In genomic region chr16:57985204-57986121, GRCh38 we compare ENCODE assay signal across 8 cellular contexts. TPM values are rescaled to one million over a fixed set of nuclear protein-coding genes. Genes with fewer than 3 reads are reported as not detected.
DNase-seq lines count a peak whose midpoint lies in the region; ATAC-seq and TF ChIP-seq lines count a peak whose summit lies in the region.

No MANE protein-coding gene starts in this region.

- no peak for DNase-seq in BE2C
- peak; percentile 75 for DNase-seq in chondrocyte (ENCODE audit: low spot score)
- DNase-seq in SW480 (ENCODE audit: low spot score): no peak
- no peak for DNase-seq in effector CD4-positive, alpha-beta T cell

- H3K27me3 Mint-ChIP-seq in chondrocyte (ENCODE audit: low read depth): peaks cover 3% of the 10 kb centered on the region

- WGBS in mesodermal cell (ENCODE audit: insufficient coverage in 2 of 2), 2 experiments: 4 to 9% methylated on average over 27 to 34 of the region's 60 CpGs
- 15% methylated on average over 60 of the region's 60 CpGs for WGBS in urinary bladder

- peak overlapping the region; percentile 84 for H3K4me3 Mint-ChIP-seq in chondrocyte (ENCODE audit: unreplicated experiment)

- no peak for TF ChIP-seq CTCF in BE2C (IDR thresholded peaks at IDR 0.05; ENCODE audit: low read depth, low read length)
- TF ChIP-seq CTCF in chondrocyte (IDR thresholded peaks at IDR 0.05): no peak

- H3K36me3 Mint-ChIP-seq in chondrocyte (ENCODE audit: low read depth): no peaks in the 10 kb centered on the region

- H3K36me3 ChIP-seq in BE2C (no peaks in the 10 kb centered on the region), mesodermal cell (ENCODE audit: control insufficient read depth, insufficient read depth, low read length) (no peaks in the 10 kb centered on the region), urinary bladder (ENCODE audit: insufficient read depth) (no peaks in the 10 kb centered on the region)

- H3K27me3 ChIP-seq in BE2C: no peaks in the 10 kb centered on the region

- H3K9me3 Mint-ChIP-seq in chondrocyte (ENCODE audit: low read depth): no peaks in the 10 kb centered on the region

- H3K4me1 ChIP-seq in BE2C (no peaks in the 10 kb centered on the region), mesodermal cell (ENCODE audit: control insufficient read depth, insufficient read depth, low read length, poor library complexity, severe bottlenecking) (no peaks in the 10 kb centered on the region), urinary bladder (ENCODE audit: insufficient read depth) (no peaks in the 10 kb centered on the region)

- H3K4me1 Mint-ChIP-seq in chondrocyte (ENCODE audit: low read depth): peaks cover 16% of the 10 kb centered on the region

- peak overlapping the region; percentile 62 for H3K4me3 ChIP-seq in BE2C (ENCODE audit: low read depth, low read length)
- peak overlapping the region; percentile 56 for H3K4me3 ChIP-seq in mesodermal cell (ENCODE audit: extremely low read depth, insufficient read depth, low read length, poor library complexity, severe bottlenecking)
- H3K4me3 ChIP-seq in urinary bladder (ENCODE audit: low read depth, low read length): peak overlapping the region; percentile 49

- ATAC-seq in HG03095 (IDR thresholded peaks at IDR 0.05; ENCODE audit: unreplicated experiment): peak; percentile 19
- no peak for ATAC-seq in HG03571 (IDR thresholded peaks at IDR 0.05; ENCODE audit: unreplicated experiment)

- H3K9me3 ChIP-seq in BE2C (no peaks in the 10 kb centered on the region), mesodermal cell (ENCODE audit: control insufficient read depth, low read length) (no peaks in the 10 kb centered on the region)

- H3K27ac Mint-ChIP-seq in chondrocyte (ENCODE audit: unreplicated experiment): no peak overlapping the region

- H3K27ac ChIP-seq in mesodermal cell (ENCODE audit: low read depth, low read length, severe bottlenecking) (no peak overlapping the region), urinary bladder (ENCODE audit: low read depth) (peak overlapping the region; percentile 32)

RNA-seq across cellular contexts. Expression of gene CNGB1, which starts 14.5 kb away (rescaled TPM):
- 3.8 TPM for polyA plus RNA-seq in BE2C (2012; ENCODE audit: insufficient read depth, insufficient read length, low read depth)
- total RNA-seq in chondrocyte (not detected in 3 replicates), urinary bladder (0.16 TPM)
- polyA plus RNA-seq in mesodermal cell (2013, experiment 1 of 2): 0.11 TPM
- 0.35 TPM for polyA plus RNA-seq in mesodermal cell (2013, experiment 2 of 2)
- polyA plus RNA-seq in urinary bladder: not detected

RNA-seq across cellular contexts. Expression of gene ZNF319, which starts 15.0 kb away (rescaled TPM):
- 7.1 TPM for polyA plus RNA-seq in BE2C (2012; ENCODE audit: insufficient read depth, insufficient read length, low read depth)
- total RNA-seq in chondrocyte (9.2 to 12.0 TPM (median 11.9 TPM) in 3 replicates), urinary bladder (3.8 TPM)
- polyA plus RNA-seq in mesodermal cell (2013, experiment 1 of 2): 6.6 TPM
- polyA plus RNA-seq in mesodermal cell (2013, experiment 2 of 2): 5.7 TPM
- 11.4 TPM for polyA plus RNA-seq in urinary bladder

RNA-seq across cellular contexts. Expression of gene USB1, which starts 15.7 kb away (rescaled TPM):
- polyA plus RNA-seq in BE2C (2012; ENCODE audit: insufficient read depth, insufficient read length, low read depth): 40.6 TPM
- total RNA-seq in chondrocyte (37.9 to 46.0 TPM (median 41.5 TPM) in 3 replicates), urinary bladder (7.6 TPM)
- 66.8 TPM for polyA plus RNA-seq in mesodermal cell (2013, experiment 1 of 2)
- polyA plus RNA-seq in mesodermal cell (2013, experiment 2 of 2): 62.9 TPM
- 55.3 TPM for polyA plus RNA-seq in urinary bladder

RNA-seq across cellular contexts. Expression of gene MMP15, which starts 40.1 kb away (rescaled TPM):
- polyA plus RNA-seq in BE2C (2012; ENCODE audit: insufficient read depth, insufficient read length, low read depth): 49.0 TPM
- total RNA-seq in chondrocyte: 5.9 to 12.0 TPM (median 11.2 TPM) in 3 replicates
- polyA plus RNA-seq in mesodermal cell (2013, experiment 1 of 2): 43.4 TPM
- 37.4 TPM for polyA plus RNA-seq in mesodermal cell (2013, experiment 2 of 2)
- 10.6 TPM for total RNA-seq in urinary bladder
- 11.1 TPM for polyA plus RNA-seq in urinary bladder
